2 cellular contexts compared by ENCODE assay signal in genomic region chr15:40151991-40152390, GRCh38.
TF ChIP-seq lines count a peak whose summit lies in the region.

No MANE protein-coding gene starts in this region.

TF ChIP-seq in GM23338, 12 proteins besides CTCF, POLR2A, EP300 and RAD21:
- no peak for TF ChIP-seq JUNB (IDR thresholded peaks at IDR 0.05; ENCODE audit: unreplicated experiment)

TF ChIP-seq in H1, 55 proteins besides CTCF, POLR2A, EP300 and RAD21:
- no peak for TF ChIP-seq KDM1A (IDR thresholded peaks at IDR 0.05; ENCODE audit: borderline replicate concordance, low read length)
- TF ChIP-seq TEAD4 (IDR thresholded peaks at IDR 0.05; ENCODE audit: low read depth, low read length) = no peak
- TF ChIP-seq SUZ12 (IDR thresholded peaks at IDR 0.05; ENCODE audit: low read length) = no peak
- TF ChIP-seq CBX8 (IDR thresholded peaks at IDR 0.05; ENCODE audit: borderline replicate concordance, low read depth, low read length) = no peak
- no peak for TF ChIP-seq MAX (IDR thresholded peaks at IDR 0.05)
- no peak for TF ChIP-seq CEBPB (IDR thresholded peaks at IDR 0.05; ENCODE audit: low read depth, low read length)
- TF ChIP-seq PHF8 (conservative IDR thresholded peaks at IDR 0.05; ENCODE audit: low read depth, low read length) = no peak
- no peak for TF ChIP-seq SAP30 (IDR thresholded peaks at IDR 0.05; ENCODE audit: insufficient read depth, insufficient replicate concordance, low read length)
- no peak for TF ChIP-seq BACH1 (IDR thresholded peaks at IDR 0.05; ENCODE audit: low read length)
- no peak for TF ChIP-seq SIN3A (conservative IDR thresholded peaks at IDR 0.05 in 1 of 2, IDR thresholded peaks at IDR 0.05 in 1 of 2; ENCODE audit: low read depth in 1 of 2, low read length in 2 of 2)
- no peak for TF ChIP-seq CHD7 (IDR thresholded peaks at IDR 0.05; ENCODE audit: insufficient replicate concordance, low read length)
- TF ChIP-seq JUND (IDR thresholded peaks at IDR 0.05; ENCODE audit: low read length) = no peak
- TF ChIP-seq YY1 (IDR thresholded peaks at IDR 0.05; ENCODE audit: low read depth, low read length) = no peak
- TF ChIP-seq TAF7 (optimal IDR thresholded peaks at IDR 0.05; ENCODE audit: borderline replicate concordance, low read depth, low read length) = no peak
- no peak for TF ChIP-seq MAFK (IDR thresholded peaks at IDR 0.05; ENCODE audit: low read depth, low read length)
- TF ChIP-seq JUN (IDR thresholded peaks at IDR 0.05; ENCODE audit: low read depth, low read length) = no peak
- TF ChIP-seq SP4 (IDR thresholded peaks at IDR 0.05; ENCODE audit: low read length) = no peak
- no peak for TF ChIP-seq RXRA (IDR thresholded peaks at IDR 0.05; ENCODE audit: insufficient read depth, low read depth, low read length)
